Comparison of ENCODE assay signal across 20 cellular contexts in the genomic region with DNA sequence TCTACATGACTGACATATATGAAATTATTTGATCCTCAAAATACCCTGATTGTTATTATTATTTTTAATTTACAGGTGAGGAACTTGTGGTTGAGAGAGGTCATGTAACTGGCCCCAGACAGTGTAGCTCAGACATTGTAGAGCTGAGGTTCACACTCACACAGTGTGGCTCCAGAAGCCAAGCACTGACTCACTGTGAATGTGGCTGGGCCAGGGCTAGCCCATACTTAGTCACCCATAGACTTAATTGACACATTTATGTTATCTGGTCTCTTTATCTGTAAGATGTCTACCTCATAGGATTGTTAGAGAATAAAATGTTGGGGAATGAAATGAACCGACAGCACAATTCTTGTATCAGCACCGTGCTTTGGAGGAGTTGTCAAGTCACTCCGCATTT. TPM values are rescaled to one million over a fixed set of nuclear protein-coding genes. Genes with fewer than 3 reads are reported as not detected.
DNase-seq lines count a peak whose midpoint lies in the region; TF ChIP-seq lines count a peak whose summit lies in the region.
"Had no signal": no experiment of that assay in that cellular context is flagged by ENCODE, and none has a peak within 500 bp of the region (broad histone marks: within the 10 kb centered on the region; RNA-seq: fewer than 3 reads in every experiment).

No MANE protein-coding gene starts in this region.

- H3K27ac ChIP-seq in ovary (no peak overlapping the region), neural progenitor cell (no peak overlapping the region)
- H3K27ac ChIP-seq: BLaER1, gastroesophageal sphincter, suprapubic skin had no signal

- TF ChIP-seq CTCF in fibroblast of villous mesenchyme (IDR thresholded peaks at IDR 0.05; ENCODE audit: insufficient read depth, low read depth, low read length) = no peak
- no peak for TF ChIP-seq CTCF in ovary (IDR thresholded peaks at IDR 0.05)
- no peak for TF ChIP-seq CTCF in neural progenitor cell (IDR thresholded peaks at IDR 0.05)

- no peaks in the 10 kb centered on the region for H3K4me1 Mint-ChIP-seq in neural progenitor cell

- peaks cover 3% of the 10 kb centered on the region for H3K27me3 Mint-ChIP-seq in neural progenitor cell (ENCODE audit: insufficient read depth, low read depth)

- no peaks in the 10 kb centered on the region for H3K36me3 Mint-ChIP-seq in neural progenitor cell
- H3K36me3 Mint-ChIP-seq: activated naive CD8-positive, alpha-beta T cell had no signal

- H3K4me1 ChIP-seq in ovary (ENCODE audit: insufficient read depth) (no peaks in the 10 kb centered on the region), neural progenitor cell (no peaks in the 10 kb centered on the region)
- H3K4me1 ChIP-seq: BLaER1, suprapubic skin had no signal

- WGBS in ovary, 3 donors = 94 to 97% (median 96%) methylated on average over 3 of the region's 3 CpGs

- DNase-seq in AG20443 (ENCODE audit: low spot score) = peak; percentile 13
- DNase-seq in ELR (ENCODE audit: low read depth) = peak; percentile 81
- peak; percentile 70 for DNase-seq in RPMI7951 (ENCODE audit: low read depth)
- peak; percentile 33 for DNase-seq in fibroblast of villous mesenchyme (ENCODE audit: low read depth)
- no peak for DNase-seq in NCI-H1105 treated with DMSO at 0.1 percent for 48 hours (lab: John Stamatoyannopoulos, UW)
- DNase-seq in ovary = no peak
- DNase-seq in NCI-H82 treated with DMSO at 0.1 percent for 48 hours (lab: John Stamatoyannopoulos, UW; ENCODE audit: unreplicated experiment) = no peak
- DNase-seq in neural progenitor cell (ENCODE audit: low spot score) = no peak
- DNase-seq: central memory CD4-positive, alpha-beta T cell; DMS53; effector memory CD8-positive, alpha-beta T cell; NCI-H187; NCI-H524; T-helper 1 cell had no signal

- H3K27me3 ChIP-seq in ovary (no peaks in the 10 kb centered on the region), neural progenitor cell (no peaks in the 10 kb centered on the region)
- H3K27me3 ChIP-seq: BLaER1, gastroesophageal sphincter, suprapubic skin had no signal

- intact Hi-C loops in ovary (cut with DNase I) = no loop called here

- no peak overlapping the region for H3K4me2 ChIP-seq in neural progenitor cell
- H3K4me2 ChIP-seq: BLaER1 had no signal

- no peak overlapping the region for H3K4me3 Mint-ChIP-seq in neural progenitor cell
- H3K4me3 Mint-ChIP-seq: activated naive CD8-positive, alpha-beta T cell; effector memory CD8-positive, alpha-beta T cell; nephron had no signal

- no peak for TF ChIP-seq POLR2A in ovary (IDR thresholded peaks at IDR 0.05)

- no peak overlapping the region for H3K27ac Mint-ChIP-seq in neural progenitor cell
- H3K27ac Mint-ChIP-seq: activated naive CD8-positive, alpha-beta T cell; effector memory CD8-positive, alpha-beta T cell; nephron had no signal

- H3K9ac ChIP-seq in neural progenitor cell = no peak overlapping the region
- H3K9ac ChIP-seq: BLaER1 had no signal

- H3K4me3 ChIP-seq in fibroblast of villous mesenchyme (ENCODE audit: low read depth, low read length) (no peak overlapping the region), ovary (no peak overlapping the region), neural progenitor cell (no peak overlapping the region)
- H3K4me3 ChIP-seq: BLaER1, gastroesophageal sphincter, lung, suprapubic skin had no signal

- no peaks in the 10 kb centered on the region for H3K9me3 ChIP-seq in ovary
- no peaks in the 10 kb centered on the region for H3K9me3 ChIP-seq in neural progenitor cell (ENCODE audit: low read depth)
- H3K9me3 ChIP-seq: BLaER1, gastroesophageal sphincter, suprapubic skin had no signal

- no peaks in the 10 kb centered on the region for H3K9me3 Mint-ChIP-seq in neural progenitor cell
- H3K9me3 Mint-ChIP-seq: effector memory CD8-positive, alpha-beta T cell had no signal

- no peaks in the 10 kb centered on the region for H3K79me2 ChIP-seq in neural progenitor cell (ENCODE audit: low read depth)

- H4K20me1 ChIP-seq in neural progenitor cell (ENCODE audit: low read depth) = no peaks in the 10 kb centered on the region
- H4K20me1 ChIP-seq: BLaER1 had no signal

- no peaks in the 10 kb centered on the region for H3K36me3 ChIP-seq in ovary
- H3K36me3 ChIP-seq in neural progenitor cell = peaks cover 3% of the 10 kb centered on the region
- H3K36me3 ChIP-seq: BLaER1, gastroesophageal sphincter, suprapubic skin had no signal

- TF ChIP-seq EP300 in ovary (IDR thresholded peaks at IDR 0.05) = no peak

- H2AFZ ChIP-seq in neural progenitor cell (replicated peaks) = no peak overlapping the region

- no peaks in the 10 kb centered on the region for H3F3A ChIP-seq in neural progenitor cell (ENCODE audit: low read depth)

RNA-seq across cellular contexts. Expression of a gene that starts 24.9 kb away (rescaled TPM):
- total RNA-seq in RPMI7951 (2014; rRNA removed; shearing (Covaris generic)) = 8.4 and 8.9 TPM in 2 replicates
- total RNA-seq in fibroblast of villous mesenchyme (5.2 and 6.4 TPM in 2 replicates), ovary (1 to 10 TPM; 1.5 to 5.6 (median 3.1) TPM), neural progenitor cell (ENCODE audit: low replicate concordance) (22.0 and 33.6 TPM in 2 replicates)
- polyA plus RNA-seq in ovary = 1 to 10 TPM; 2.2 to 4.4 TPM

RNA-seq across cellular contexts. Expression of a gene that starts 58.6 kb away (rescaled TPM):
- 4.4 and 9.0 TPM in 2 replicates for total RNA-seq in RPMI7951 (2014; rRNA removed; shearing (Covaris generic))
- total RNA-seq in fibroblast of villous mesenchyme (16.1 and 21.2 TPM in 2 replicates), ovary (10 to 100 TPM in 6 of 7 donors, 1 to 10 TPM in 1; 6.7 to 45.0 (median 34.3) TPM), neural progenitor cell (ENCODE audit: low replicate concordance) (19.7 and 20.6 TPM in 2 replicates)
- polyA plus RNA-seq in ovary = 10 to 100 TPM in 1 of 2 donors, 1 to 10 TPM in 1; 3.4 to 12.4 TPM

Comparison
In these comparisons a context has a peak if more than half of its experiments do, and no peak if none do; other contexts are left out.
1. DNase-seq: peak in AG20443 (single experiment), ELR (single experiment), RPMI7951 (single experiment) and fibroblast of villous mesenchyme (single experiment); none in NCI-H1105 treated with DMSO at 0.1 percent for 48 hours (single experiment), ovary (0 of 5), NCI-H82 treated with DMSO at 0.1 percent for 48 hours (single experiment) and neural progenitor cell (single experiment).